ENCODE assay signal across 8 cellular contexts in genomic region chr11:45710561-45710960, GRCh38. TPM values are rescaled to one million over a fixed set of nuclear protein-coding genes. Genes with fewer than 3 reads are reported as not detected.
"Had no signal": no experiment of that assay in that cellular context is flagged by ENCODE, and none has a peak within 500 bp of the region (broad histone marks: within the 10 kb centered on the region; RNA-seq: fewer than 3 reads in every experiment).

No MANE protein-coding gene starts in this region.

- H3K36me3 Mint-ChIP-seq: IgD-negative memory B cell had no signal

- DNase-seq: HFFc6, KBM-7 had no signal

- H3K4me1 ChIP-seq: HAP-1 had no signal

- ATAC-seq: GM23338, HCT116, HepG2 had no signal

- H3K4me3 ChIP-seq: GM23338, HAP-1 had no signal

- H3K4me3 Mint-ChIP-seq: GM23338, HFFc6, IgD-negative memory B cell had no signal

- H3K36me3 ChIP-seq: HAP-1 had no signal

- H3K27ac ChIP-seq: HL-60 had no signal

- H3K27ac Mint-ChIP-seq: GM23338, HFFc6, IgD-negative memory B cell had no signal

- H2AFZ ChIP-seq: GM23338 had no signal

- H3K9me3 ChIP-seq: HAP-1 had no signal

- H3K9me3 Mint-ChIP-seq: GM23338, HFFc6 had no signal

- H3K4me2 ChIP-seq: GM23338 had no signal

RNA-seq across cellular contexts. Expression of gene CHST1, which starts 45.1 kb away (rescaled TPM):
- total RNA-seq: HepG2 had no signal
